ENCODE assay signal across 9 cellular contexts in genomic region chr12:11855993-11856374, GRCh38.
A peak's percentile ranks its signal among the peaks of the same experiment; 100 is the strongest.
DNase-seq lines count a peak whose midpoint lies in the region; ATAC-seq lines count a peak whose summit lies in the region.
"Had no signal": no experiment of that assay in that cellular context is flagged by ENCODE, and none has a peak within 500 bp of the region (broad histone marks: within the 10 kb centered on the region; RNA-seq: fewer than 3 reads in every experiment).

No MANE protein-coding gene starts in this region.

- ATAC-seq in activated CD4-positive, alpha-beta T cell treated with anti-CD3 and anti-CD28 coated beads for 36 hours = no peak
- peak; percentile 73 for ATAC-seq in HG03571 (IDR thresholded peaks at IDR 0.05; ENCODE audit: unreplicated experiment)
- ATAC-seq in activated naive CD8-positive, alpha-beta T cell treated with anti-CD3 and anti-CD28 coated beads, Interleukin-2, amount 50 U/mL, for 24 hours = no peak
- no peak for ATAC-seq in HG03095 (IDR thresholded peaks at IDR 0.05; ENCODE audit: unreplicated experiment)
- ATAC-seq: Panc1 had no signal

- peaks cover 0 to 36% (median 10%) of the 10 kb centered on the region in 5 donors for H3K36me3 ChIP-seq in subcutaneous abdominal adipose tissue (ENCODE audit: control insufficient read depth in 5 of 5, insufficient read depth in 5 of 5, low read length in 5 of 5)

- no peaks in the 10 kb centered on the region for H3K27me3 Mint-ChIP-seq in activated CD4-positive, alpha-beta T cell treated with anti-CD3 and anti-CD28 coated beads for 36 hours
- no peaks in the 10 kb centered on the region for H3K27me3 Mint-ChIP-seq in activated naive CD8-positive, alpha-beta T cell treated with anti-CD3 and anti-CD28 coated beads, Interleukin-2, amount 50 U/mL, for 24 hours

- DNase-seq in activated CD4-positive, alpha-beta T cell treated with anti-CD3 and anti-CD28 coated beads for 36 hours = no peak
- no peak for DNase-seq in activated CD4-positive, alpha-beta T cell treated with anti-CD3 and anti-CD28 coated beads for 48 hours
- no peak for DNase-seq in activated naive CD8-positive, alpha-beta T cell treated with anti-CD3 and anti-CD28 coated beads, Interleukin-2, amount 50 U/mL, for 24 hours
- DNase-seq in central memory CD4-positive, alpha-beta T cell = no peak
- no peak for DNase-seq in GM03348 (ENCODE audit: low spot score)

- H3K4me3 ChIP-seq in subcutaneous abdominal adipose tissue (ENCODE audit: low read depth in 1 of 5, low read length in 5 of 5) = no peak overlapping the region

- H3K4me3 Mint-ChIP-seq in activated CD4-positive, alpha-beta T cell treated with anti-CD3 and anti-CD28 coated beads for 36 hours = no peak overlapping the region
- no peak overlapping the region for H3K4me3 Mint-ChIP-seq in activated naive CD8-positive, alpha-beta T cell treated with anti-CD3 and anti-CD28 coated beads, Interleukin-2, amount 50 U/mL, for 24 hours

- no peaks in the 10 kb centered on the region for H3K27me3 ChIP-seq in subcutaneous abdominal adipose tissue (ENCODE audit: control insufficient read depth in 5 of 5, insufficient read depth in 4 of 5, low read length in 5 of 5)

- H3K27ac Mint-ChIP-seq in activated CD4-positive, alpha-beta T cell treated with anti-CD3 and anti-CD28 coated beads for 36 hours = peak overlapping the region; percentile 22
- peak overlapping the region; percentile 39 for H3K27ac Mint-ChIP-seq in activated naive CD8-positive, alpha-beta T cell treated with anti-CD3 and anti-CD28 coated beads, Interleukin-2, amount 50 U/mL, for 24 hours

- peaks cover 46% of the 10 kb centered on the region for H3K4me1 Mint-ChIP-seq in activated CD4-positive, alpha-beta T cell treated with anti-CD3 and anti-CD28 coated beads for 36 hours
- H3K4me1 Mint-ChIP-seq in activated naive CD8-positive, alpha-beta T cell treated with anti-CD3 and anti-CD28 coated beads, Interleukin-2, amount 50 U/mL, for 24 hours = peaks cover 32% of the 10 kb centered on the region

- H3K9ac ChIP-seq in subcutaneous abdominal adipose tissue (ENCODE audit: low read length in 5 of 5) = no peak overlapping the region

- H3K27ac ChIP-seq in subcutaneous abdominal adipose tissue (ENCODE audit: low read depth, low read length) = peak overlapping the region; percentile 6

- no peaks in the 10 kb centered on the region for H3K9me3 Mint-ChIP-seq in activated CD4-positive, alpha-beta T cell treated with anti-CD3 and anti-CD28 coated beads for 36 hours (ENCODE audit: low read depth)
- no peaks in the 10 kb centered on the region for H3K9me3 Mint-ChIP-seq in activated naive CD8-positive, alpha-beta T cell treated with anti-CD3 and anti-CD28 coated beads, Interleukin-2, amount 50 U/mL, for 24 hours

- POLR2A ChIA-PET in activated CD4-positive, alpha-beta T cell treated with anti-CD3 and anti-CD28 coated beads for 36 hours (lab: Charles Lee) = interaction anchor here (0.6 kb wide), 1 partner anchor 37 kb away, joined by 3 read pairs; no protein-coding TSS in a partner anchor

- H3K36me3 Mint-ChIP-seq in activated CD4-positive, alpha-beta T cell treated with anti-CD3 and anti-CD28 coated beads for 36 hours (ENCODE audit: low read depth) = peaks cover 69% of the 10 kb centered on the region
- H3K36me3 Mint-ChIP-seq in activated naive CD8-positive, alpha-beta T cell treated with anti-CD3 and anti-CD28 coated beads, Interleukin-2, amount 50 U/mL, for 24 hours (ENCODE audit: low read depth) = peaks cover 45% of the 10 kb centered on the region

- CTCF ChIA-PET in activated CD4-positive, alpha-beta T cell treated with anti-CD3 and anti-CD28 coated beads for 36 hours (lab: Charles Lee) = interaction anchor here (0.7 to 1.2 kb wide), 3 partner anchors 13 to 388 kb away, joined by 3 read pairs; no protein-coding TSS in a partner anchor

- intact Hi-C loops in activated CD4-positive, alpha-beta T cell treated with anti-CD3 and anti-CD28 coated beads for 36 hours (cut with DNase I, micrococcal nuclease) = no loop called here

- H3K9me3 ChIP-seq in subcutaneous abdominal adipose tissue (ENCODE audit: control insufficient read depth in 5 of 5, low read length in 5 of 5) = no peaks in the 10 kb centered on the region

- peaks cover 0 to 30% (median 14%) of the 10 kb centered on the region in 5 donors for H3K4me1 ChIP-seq in subcutaneous abdominal adipose tissue (ENCODE audit: control insufficient read depth in 5 of 5, insufficient read depth in 5 of 5, low read length in 5 of 5)
